Comparison of ENCODE assay signal across 22 cellular contexts in genomic region chr6:24504642-24505586, GRCh38. TPM values are rescaled to one million over a fixed set of nuclear protein-coding genes. Genes with fewer than 3 reads are reported as not detected.
DNase-seq lines count a peak whose midpoint lies in the region; ATAC-seq, FAIRE-seq and TF ChIP-seq lines count a peak whose summit lies in the region.
"Had no signal": no experiment of that assay in that cellular context is flagged by ENCODE, and none has a peak within 500 bp of the region (broad histone marks: within the 10 kb centered on the region; RNA-seq: fewer than 3 reads in every experiment).

No MANE protein-coding gene starts in this region.

- H3K9me2 ChIP-seq in OCI-LY7 (ENCODE audit: insufficient read depth, low read length) = no peaks in the 10 kb centered on the region

- H3K4me3 ChIP-seq in A549 (no peak overlapping the region), epithelial cell of esophagus (ENCODE audit: low read length) (no peak overlapping the region), mucosa of descending colon (no peak overlapping the region), OCI-LY7 (ENCODE audit: low read depth, low read length, poor library complexity, severe bottlenecking) (no peak overlapping the region)
- H3K4me3 ChIP-seq: heart left ventricle, vagina had no signal

- CTCF ChIA-PET in A549 (lab: Yijun Ruan, JAX) (no interaction called here), OCI-LY7 (lab: Charles Lee; ENCODE audit: unreplicated experiment) (no interaction called here)

- no peak for FAIRE-seq in A549 (lab: Jason Lieb, UNC)

- BruUV-seq in OCI-LY7 (replicated peaks; lab: Mats Ljungman, UMichigan) = no TSS peak

- peaks cover 14% of the 10 kb centered on the region; the same call in 2 of the 3 replicates for H3K4me1 ChIP-seq in A549
- H3K4me1 ChIP-seq in mucosa of descending colon (ENCODE audit: low read depth) = peaks cover 7% of the 10 kb centered on the region
- H3K4me1 ChIP-seq in OCI-LY7 (ENCODE audit: insufficient read depth, low read length, poor library complexity, severe bottlenecking) = peaks cover 27% of the 10 kb centered on the region
- H3K4me1 ChIP-seq: heart left ventricle, vagina had no signal

- intact Hi-C loops in mucosa of descending colon (cut with DNase I, micrococcal nuclease) (no loop called here), OCI-LY7 (cut with micrococcal nuclease; ENCODE audit: unreplicated experiment) (no loop called here)

- H3K36me3 ChIP-seq in mucosa of descending colon (ENCODE audit: low read depth) (no peaks in the 10 kb centered on the region), OCI-LY7 (ENCODE audit: insufficient read depth, low read length) (peaks cover 78% of the 10 kb centered on the region)

- H3K4me2 ChIP-seq in A549 (peak overlapping the region; percentile 21; the same call in 1 of the 3 replicates), OCI-LY7 (ENCODE audit: low read length) (no peak overlapping the region)
- H3K4me2 ChIP-seq: KMS-11 had no signal

- 81% methylated on average over 14 of the region's 14 CpGs for WGBS in A549 (ENCODE audit: missing lambda C conversion rate)

- POLR2A ChIA-PET in A549 (lab: Yijun Ruan, JAX) = no interaction called here
- POLR2A ChIA-PET in OCI-LY7 (lab: Charles Lee) = no interaction called here

- H2AFZ ChIP-seq in OCI-LY7 (ENCODE audit: low read length) = no peak overlapping the region

- TF ChIP-seq RAD21 in A549 (conservative IDR thresholded peaks at IDR 0.05 in 1 of 2, IDR thresholded peaks at IDR 0.05 in 1 of 2) = no peak

- H3K79me2 ChIP-seq in OCI-LY7 (ENCODE audit: insufficient read depth, low read depth, low read length) = no peaks in the 10 kb centered on the region

- DNase-seq in A549 (ENCODE audit: low read depth in 1 of 2, low spot score in 1 of 2) = peak in 1 of 2 experiments; percentile 12
- peak; percentile 34 for DNase-seq in HuH-7.5 (ENCODE audit: low spot score)
- peak; percentile 78 for DNase-seq in epithelial cell of esophagus (ENCODE audit: low read depth)
- peak; percentile 73 to 81 (median 78) for DNase-seq in mucosa of descending colon
- DNase-seq in OCI-LY7 (ENCODE audit: low spot score) = no peak
- no peak for DNase-seq in NCI-H82 (lab: John Stamatoyannopoulos, UW)
- DNase-seq in SHP77 treated with DMSO at 0.1 percent for 48 hours (lab: John Stamatoyannopoulos, UW) = no peak
- DNase-seq: activated CD8-positive, alpha-beta T cell treated with anti-CD3 and anti-CD28 coated beads, Interleukin-2, amount 10 ng/mL, durations not matched to agents 7 days and 5 days; activated T-cell treated with anti-CD3 and anti-CD28 coated beads, Interleukin-2, amount 50 U/mL, for 48 hours; heart left ventricle; mesendoderm; NCI-H1048; NCI-H2029 treated with DMSO at 0.1 percent for 48 hours; NCI-H524 treated with DMSO at 0.1 percent for 48 hours; stimulated activated CD4-positive, alpha-beta T cell treated with anti-CD3 and anti-CD28 coated beads, Interleukin-2, amount 100 ng/mL, for 48 hours; T-helper 9 cell had no signal

- TF ChIP-seq EP300 in A549 (IDR thresholded peaks at IDR 0.05) = no peak

- TF ChIP-seq POLR2A in A549 (IDR thresholded peaks at IDR 0.05; ENCODE audit: low read length) = no peak

- no peak for TF ChIP-seq CTCF in A549 (IDR thresholded peaks at IDR 0.05)
- TF ChIP-seq CTCF in epithelial cell of esophagus (IDR thresholded peaks at IDR 0.05; ENCODE audit: insufficient read depth, low read depth, low read length, missing control alignments) = no peak
- TF ChIP-seq CTCF in mucosa of descending colon (IDR thresholded peaks at IDR 0.05) = no peak
- TF ChIP-seq CTCF in OCI-LY7 (conservative IDR thresholded peaks at IDR 0.05; ENCODE audit: low read length) = no peak

- no peak overlapping the region for H3K27ac ChIP-seq in A549
- H3K27ac ChIP-seq in OCI-LY7 (ENCODE audit: low read depth, low read length, poor library complexity, severe bottlenecking) = no peak overlapping the region
- H3K27ac ChIP-seq: C4-2B, heart left ventricle, KMS-11, vagina had no signal

- H3K9me3 ChIP-seq in A549 = no peaks in the 10 kb centered on the region; the same call in 2 of the 3 replicates
- no peaks in the 10 kb centered on the region for H3K9me3 ChIP-seq in mucosa of descending colon
- H3K9me3 ChIP-seq in OCI-LY7 (ENCODE audit: low read length) = peaks cover 16% of the 10 kb centered on the region; the same call in 1 of the 2 replicates
- H3K9me3 ChIP-seq: vagina had no signal

- H4K20me1 ChIP-seq in OCI-LY7 (ENCODE audit: insufficient read depth, low read length) = no peaks in the 10 kb centered on the region

- peak in 1 of 2 experiments; percentile 61; a peak in 3 of 6 replicates for ATAC-seq in A549
- ATAC-seq in mucosa of descending colon = peak; percentile 97
- ATAC-seq in HG03460 (IDR thresholded peaks at IDR 0.05; ENCODE audit: unreplicated experiment) = no peak
- ATAC-seq: activated CD4-positive, CD25-positive, alpha-beta regulatory T cell treated with anti-CD3 and anti-CD28 coated beads, Interleukin-2, amount 50 U/mL, for 24 hours; activated CD8-positive, alpha-beta T cell treated with anti-CD3 and anti-CD28 coated beads, Interleukin-2, amount 10 ng/mL, durations not matched to agents 7 days and 5 days; activated naive CD4-positive, alpha-beta T cell treated with anti-CD3 and anti-CD28 coated beads, Interleukin-2, amount 50 U/mL, for 72 hours; heart left ventricle had no signal

TF ChIP-seq in A549, 52 proteins besides CTCF, POLR2A, EP300 and RAD21:
- no peak for TF ChIP-seq RFX5 (IDR thresholded peaks at IDR 0.05)
- TF ChIP-seq RCOR1 (IDR thresholded peaks at IDR 0.05; ENCODE audit: low read depth, low read length) = no peak
- no peak for TF ChIP-seq CBX8 (IDR thresholded peaks at IDR 0.05)
- no peak for TF ChIP-seq MYC (IDR thresholded peaks at IDR 0.05; ENCODE audit: borderline replicate concordance, low read length)
- TF ChIP-seq HMGXB4 (CRISPR knock-in tag; IDR thresholded peaks at IDR 0.05; ENCODE audit: borderline replicate concordance) = no peak
- no peak for TF ChIP-seq NR3C1 (IDR thresholded peaks at IDR 0.05)
- TF ChIP-seq TFCP2L1 (CRISPR knock-in tag; IDR thresholded peaks at IDR 0.05) = no peak
- no peak for TF ChIP-seq HEYL (CRISPR knock-in tag; IDR thresholded peaks at IDR 0.05)
- TF ChIP-seq ZFP36 (IDR thresholded peaks at IDR 0.05; ENCODE audit: borderline replicate concordance, partially characterized antibody) = no peak
- TF ChIP-seq SREBF2 (IDR thresholded peaks at IDR 0.05) = no peak
- TF ChIP-seq CEBPB (IDR thresholded peaks at IDR 0.05) = no peak
- TF ChIP-seq JUNB (IDR thresholded peaks at IDR 0.05) = no peak
- TF ChIP-seq EHF (CRISPR knock-in tag; IDR thresholded peaks at IDR 0.05) = no peak
- TF ChIP-seq CHD2 (IDR thresholded peaks at IDR 0.05; ENCODE audit: low read length, partially characterized antibody) = no peak
- TF ChIP-seq NFE2L2 (conservative IDR thresholded peaks at IDR 0.05; ENCODE audit: low read length) = no peak

RNA-seq across cellular contexts. Expression of gene ALDH5A1, which starts 10.1 kb away (rescaled TPM):
- polyA plus RNA-seq in A549 (2011; rRNA removed) (8.8 and 10.9 TPM in 2 replicates), A549 (2017; fragmentation: RNase III; extraction: RNeasy Plus Mini Kit Qiagen cat#74134 plus additional on column Dnase treatment) (6.9 to 7.2 TPM (median 7.1 TPM) in 3 replicates)
- polyA plus RNA-seq in A549 (2012; cell fraction: cytosol; rRNA removed) = 3.0 and 4.0 TPM in 2 replicates
- 4.2 and 4.3 TPM in 2 replicates for polyA plus RNA-seq in A549 (2012; cell fraction: nucleus; rRNA removed)
- polyA minus RNA-seq in A549 (2011; rRNA and poly(A)+ RNA removed) = 7.4 and 8.5 TPM in 2 replicates
- total RNA-seq in mucosa of descending colon (10 to 100 TPM in 1 of 3 donors, 1 to 10 TPM in 2; 5.9 to 18.2 (median 8.1) TPM), OCI-LY7 (2022) (260 and 308 TPM in 2 replicates)
- total RNA-seq in OCI-LY7 (2014; rRNA removed; shearing (Covaris generic)) = 180 and 199 TPM in 2 replicates

RNA-seq across cellular contexts. Expression of gene GPLD1, which starts 15.5 kb away (rescaled TPM):
- polyA plus RNA-seq in A549 (2011; rRNA removed) (2.6 and 3.2 TPM in 2 replicates), A549 (2017; fragmentation: RNase III; extraction: RNeasy Plus Mini Kit Qiagen cat#74134 plus additional on column Dnase treatment) (1.2 to 1.6 TPM (median 1.3 TPM) in 3 replicates)
- 0.86 and 1.0 TPM in 2 replicates for polyA plus RNA-seq in A549 (2012; cell fraction: cytosol; rRNA removed)
- polyA plus RNA-seq in A549 (2012; cell fraction: nucleus; rRNA removed) = 1.3 and 1.8 TPM in 2 replicates
- 2.5 and 3.1 TPM in 2 replicates for polyA minus RNA-seq in A549 (2011; rRNA and poly(A)+ RNA removed)
- total RNA-seq in mucosa of descending colon (1 to 10 TPM in 2 of 3 donors, under 1 TPM in 1; 0.36 to 5.8 (median 1.8) TPM), OCI-LY7 (2022) (60.7 and 73.7 TPM in 2 replicates)
- total RNA-seq in OCI-LY7 (2014; rRNA removed; shearing (Covaris generic)) = 52.5 and 55.6 TPM in 2 replicates

Comparison
In these comparisons a context has a peak if more than half of its experiments do, and no peak if none do; other contexts are left out.
1. DNase-seq: peak in HuH-7.5 (single experiment), epithelial cell of esophagus (single experiment) and mucosa of descending colon (3 of 3); none in OCI-LY7 (single experiment), NCI-H82 (single experiment) and SHP77 treated with DMSO at 0.1 percent for 48 hours (single experiment).
2. RNA of gene ALDH5A1, which starts 10.1 kb away (total RNA-seq): 180 to 308 TPM in OCI-LY7; 5.9 to 18.2 TPM in mucosa of descending colon; every median in the first group is over 4 times any median in the second.
3. RNA of gene GPLD1, which starts 15.5 kb away (total RNA-seq): 52.5 to 73.7 TPM in OCI-LY7; 0.36 to 5.8 TPM in mucosa of descending colon; every median in the first group is over 4 times any median in the second.